In genomic region chr6:16622193-16622592, GRCh38 we compare ENCODE assay signal across 17 cellular contexts.
"Had no signal": no experiment of that assay in that cellular context is flagged by ENCODE, and none has a peak within 500 bp of the region (broad histone marks: within the 10 kb centered on the region; RNA-seq: fewer than 3 reads in every experiment).

No MANE protein-coding gene starts in this region.

- H3K27me3 ChIP-seq: breast epithelium, esophagus squamous epithelium had no signal

- H3K9me3 ChIP-seq: breast epithelium, esophagus squamous epithelium, lower lobe of right lung had no signal

- H3K4me1 ChIP-seq: breast epithelium had no signal

- DNase-seq: activated CD4-positive, alpha-beta T cell treated with anti-CD3 and anti-CD28 coated beads, Interleukin-2, amount 50 U/mL, for 48 hours; activated naive CD4-positive, alpha-beta T cell treated with anti-CD3 and anti-CD28 coated beads, Interleukin-2, amount 50 U/mL, for 16 hours; esophagus squamous epithelium; foreskin fibroblast; glutamatergic neuron; left cardiac atrium; lower lobe of right lung; midbrain; posterior cingulate gyrus; right cardiac atrium; small intestine; stimulated activated naive B cell treated with anti-CD40 and anti-IgM and Interleukin-4, amounts not matched to agents 10 μg/mL and 1 μg/mL and 100 μg/mL, for 72 hours; trophoblast cell had no signal

- H3K27me3 Mint-ChIP-seq: stimulated activated naive B cell treated with anti-CD40 and anti-IgM and Interleukin-4, amounts not matched to agents 10 μg/mL and 1 μg/mL and 100 μg/mL, for 72 hours had no signal

- H3K9me3 Mint-ChIP-seq: T-helper 1 cell treated with Interleukin-12 subunit alpha and Interleukin-12 subunit beta and Interleukin-4 antibody, amounts not matched to agents 30 μg/mL and 1 μg/mL, for 36 hours had no signal

- H3K27ac ChIP-seq: breast epithelium, esophagus squamous epithelium, lower lobe of right lung had no signal

- H3K27ac Mint-ChIP-seq: activated T-helper 2 cell treated with anti-CD3 and anti-CD28 coated beads, Interferon-gamma antibody, Interleukin-2, Interleukin-4, amounts not matched to agents 10 μg/mL and 5 μg/mL and 100 μg/mL, durations not matched to agents 14 hours and 24 hours and 36 hours; T-helper 1 cell treated with Interleukin-12 subunit alpha and Interleukin-12 subunit beta and Interleukin-4 antibody, amounts not matched to agents 30 μg/mL and 1 μg/mL, for 36 hours had no signal

- H3K4me3 Mint-ChIP-seq: stimulated activated naive B cell treated with anti-CD40 and anti-IgM and Interleukin-4, amounts not matched to agents 10 μg/mL and 1 μg/mL and 100 μg/mL, for 72 hours; T-helper 1 cell treated with Interleukin-12 subunit alpha and Interleukin-12 subunit beta and Interleukin-4 antibody, amounts not matched to agents 30 μg/mL and 1 μg/mL, for 36 hours had no signal

- ATAC-seq: left cardiac atrium; lower lobe of right lung; right cardiac atrium; SK-N-SH treated with all-trans-retinoic acid at 6 μM for 48 hours; stimulated activated naive B cell treated with anti-CD40 and anti-IgM and Interleukin-4, amounts not matched to agents 10 μg/mL and 1 μg/mL and 100 μg/mL, for 72 hours had no signal

- H3K4me3 ChIP-seq: breast epithelium, esophagus squamous epithelium, lower lobe of right lung had no signal

- H3K36me3 ChIP-seq: breast epithelium, lower lobe of right lung had no signal
